10 cellular contexts compared by ENCODE assay signal in genomic region chr17:78838574-78839005, GRCh38. TPM values are rescaled to one million over a fixed set of nuclear protein-coding genes. Genes with fewer than 3 reads are reported as not detected.
A peak's percentile ranks its signal among the peaks of the same experiment; 100 is the strongest.
DNase-seq lines count a peak whose midpoint lies in the region; TF ChIP-seq lines count a peak whose summit lies in the region.
"Had no signal": no experiment of that assay in that cellular context is flagged by ENCODE, and none has a peak within 500 bp of the region (broad histone marks: within the 10 kb centered on the region; RNA-seq: fewer than 3 reads in every experiment).

No MANE protein-coding gene starts in this region.

- H3K9me3 Mint-ChIP-seq in nephron progenitor cell: no peaks in the 10 kb centered on the region

- in situ Hi-C loops in mammary epithelial cell (cut with MboI; ENCODE audit: low sequenced_read_pairs in 2 of 2) (no loop called here), ACHN (cut with HindIII; ENCODE audit: low pct_ligation_motif_present, low pct_unique_long_range_greater_than_20kb, low sequenced_read_pairs) (no loop called here)

- H3K4me2 ChIP-seq in mammary epithelial cell (ENCODE audit: insufficient read depth, low read depth, low read length): peak overlapping the region; percentile 94

- H3K4me1 ChIP-seq in mammary epithelial cell (ENCODE audit: insufficient read depth, low read length): peaks cover 15% of the 10 kb centered on the region

- H3K9ac ChIP-seq in mammary epithelial cell (ENCODE audit: insufficient read depth, low read length): no peak overlapping the region

- H3K36me3 ChIP-seq in mammary epithelial cell (ENCODE audit: insufficient read depth, low read length): peaks cover 26% of the 10 kb centered on the region

- H3K4me3 ChIP-seq in mammary epithelial cell (replicated peaks in 1 of 3; ENCODE audit: insufficient read depth in 1 of 3, low read depth in 2 of 3, low read length in 3 of 3): peak overlapping the region in 1 of 3 experiments; percentile 76

- H3K79me2 ChIP-seq in mammary epithelial cell (ENCODE audit: insufficient read depth, low read length): peaks cover 56% of the 10 kb centered on the region

- DNase-seq in DMS53 treated with DMSO at 0.1 percent for 48 hours (lab: John Stamatoyannopoulos, UW; ENCODE audit: unreplicated experiment) (peak; percentile 31), NCI-H2029 (lab: John Stamatoyannopoulos, UW) (peak; percentile 73), mammary epithelial cell (no peak), nephron progenitor cell (no peak), medulla oblongata (ENCODE audit: extremely low spot score) (no peak), ACHN (no peak), EL (no peak)
- no peak for DNase-seq in activated effector memory CD4-positive, alpha-beta T cell treated with anti-CD3 and anti-CD28 coated beads, Interleukin-2, amount 50 U/mL, for 16 hours
- DNase-seq: NCI-H1930 had no signal

- H3K4me3 Mint-ChIP-seq in nephron progenitor cell: peak overlapping the region; percentile 92

- H3K4me1 Mint-ChIP-seq in nephron progenitor cell: peaks cover 24% of the 10 kb centered on the region

- no peaks in the 10 kb centered on the region for H3K9me3 ChIP-seq in mammary epithelial cell (replicated peaks; ENCODE audit: insufficient read depth, low read length)
- H3K9me3 ChIP-seq: neutrophil had no signal

- intact Hi-C loops in mammary epithelial cell (cut with micrococcal nuclease): loop anchor here (1.0 kb wide), 1 partner anchor 133 kb away; no protein-coding TSS in a partner anchor

- H2AFZ ChIP-seq in mammary epithelial cell (ENCODE audit: low read depth, low read length): no peak overlapping the region

- H4K20me1 ChIP-seq in mammary epithelial cell (ENCODE audit: insufficient read depth, low read length): no peaks in the 10 kb centered on the region

- BruUV-seq in mammary epithelial cell (replicated peaks; lab: Mats Ljungman, UMichigan): no TSS peak

- no peak for TF ChIP-seq CTCF in mammary epithelial cell (conservative IDR thresholded peaks at IDR 0.05 in 1 of 2, IDR thresholded peaks at IDR 0.05 in 1 of 2; ENCODE audit: extremely low read depth in 1 of 2, insufficient read depth in 1 of 2, low read depth in 1 of 2, low read length in 2 of 2)
- no peak for TF ChIP-seq CTCF in nephron progenitor cell (IDR thresholded peaks at IDR 0.05)

- WGBS in mammary epithelial cell (ENCODE audit: low coverage, missing lambda C conversion rate): 92% methylated on average over 12 of the region's 22 CpGs

- peaks cover 5% of the 10 kb centered on the region for H3K27me3 Mint-ChIP-seq in nephron progenitor cell (ENCODE audit: low read depth, poor library complexity)

- no peaks in the 10 kb centered on the region for H3K27me3 ChIP-seq in mammary epithelial cell (ENCODE audit: insufficient read depth, low read length)
- H3K27me3 ChIP-seq: neutrophil had no signal

- H3K27ac Mint-ChIP-seq in nephron progenitor cell: peak overlapping the region; percentile 29

- peaks cover 32% of the 10 kb centered on the region for H3K36me3 Mint-ChIP-seq in nephron progenitor cell (ENCODE audit: low read depth)

- dilution Hi-C loops in mammary epithelial cell (cut with HindIII; ENCODE audit: low sequenced_read_pairs): loop anchor here (5.0 kb wide), 1 partner anchor 41 kb away; no protein-coding TSS in a partner anchor

- CTCF ChIA-PET in mammary epithelial cell (lab: Charles Lee; ENCODE audit: low non-redundant PET): no interaction called here

- H3K27ac ChIP-seq in mammary epithelial cell (ENCODE audit: insufficient read depth, low read depth, low read length): no peak overlapping the region

RNA-seq across cellular contexts. Expression of gene USP36, which starts 2.0 kb away (rescaled TPM):
- 10 to 100 TPM; 35.7 to 80.8 TPM for total RNA-seq in mammary epithelial cell
- polyA plus RNA-seq in mammary epithelial cell: 23.7 TPM
- 73.4 TPM for polyA minus RNA-seq in mammary epithelial cell

RNA-seq across cellular contexts. Expression of gene CYTH1, which starts 56.5 kb away (rescaled TPM):
- total RNA-seq in mammary epithelial cell: 10 to 100 TPM; 25.8 to 35.7 TPM
- polyA plus RNA-seq in mammary epithelial cell: 18.2 TPM
- polyA minus RNA-seq in mammary epithelial cell: 10.1 TPM

Comparison
In these comparisons a context has a peak if more than half of its experiments do, and no peak if none do; other contexts are left out.
1. DNase-seq: peak in DMS53 treated with DMSO at 0.1 percent for 48 hours (single experiment) and NCI-H2029 (single experiment); none in mammary epithelial cell (single experiment), nephron progenitor cell (single experiment), activated effector memory CD4-positive, alpha-beta T cell treated with anti-CD3 and anti-CD28 coated beads, Interleukin-2, amount 50 U/mL, for 16 hours (single experiment), medulla oblongata (single experiment), ACHN (single experiment) and EL (single experiment).